18 cellular contexts compared by ENCODE assay signal in genomic region chr10:110652475-110653118, GRCh38. TPM values are rescaled to one million over a fixed set of nuclear protein-coding genes. Genes with fewer than 3 reads are reported as not detected.
"Had no signal": no experiment of that assay in that cellular context is flagged by ENCODE, and none has a peak within 500 bp of the region (broad histone marks: within the 10 kb centered on the region; RNA-seq: fewer than 3 reads in every experiment).

No MANE protein-coding gene starts in this region.

- DNase-seq: activated CD4-positive, alpha-beta T cell treated with anti-CD3 and anti-CD28 coated beads, Interleukin-2, amount 50 U/mL, for 4 hours; activated gamma-delta T cell treated with Interleukin-2 at 50 U/mL for 16 hours; amniotic stem cell; body of pancreas; colonic mucosa; erythroblast; immature natural killer cell; kidney glomerular epithelial cell; mucosa of descending colon; naive B cell; stimulated activated CD4-positive, alpha-beta T cell treated with anti-CD3 and anti-CD28 coated beads, Interleukin-15, amount 100 ng/mL, for 24 hours; stimulated activated CD4-positive, alpha-beta T cell treated with anti-CD3 and anti-CD28 coated beads, Interleukin-2, amount 100 ng/mL, for 48 hours; stomach; upper lobe of left lung; WERI-Rb-1 had no signal

- H3K9me3 ChIP-seq: body of pancreas, colonic mucosa, gastroesophageal sphincter, mucosa of descending colon, stomach, upper lobe of left lung had no signal

- H3K4me1 ChIP-seq: body of pancreas, colonic mucosa, gastroesophageal sphincter, stomach, upper lobe of left lung had no signal

- ATAC-seq: activated naive CD4-positive, alpha-beta T cell treated with anti-CD3 and anti-CD28 coated beads, Interleukin-2, amount 50 U/mL, for 72 hours; body of pancreas; gastroesophageal sphincter; mucosa of descending colon had no signal

- H3K4me3 ChIP-seq: body of pancreas, colonic mucosa, gastroesophageal sphincter, mucosa of descending colon, skin epidermis, stomach, upper lobe of left lung had no signal

- H3K36me3 ChIP-seq: colonic mucosa, gastroesophageal sphincter, stomach, upper lobe of left lung, WERI-Rb-1 had no signal

- H3K27ac ChIP-seq: body of pancreas, colonic mucosa, skin epidermis, upper lobe of left lung had no signal

- H3K27me3 ChIP-seq: body of pancreas, colonic mucosa had no signal

RNA-seq across cellular contexts. Expression of gene RBM20, which starts 8.5 kb away (rescaled TPM):
- polyA plus RNA-seq: immature natural killer cell had no signal
